14 cellular contexts compared by ENCODE assay signal in the genomic region with DNA sequence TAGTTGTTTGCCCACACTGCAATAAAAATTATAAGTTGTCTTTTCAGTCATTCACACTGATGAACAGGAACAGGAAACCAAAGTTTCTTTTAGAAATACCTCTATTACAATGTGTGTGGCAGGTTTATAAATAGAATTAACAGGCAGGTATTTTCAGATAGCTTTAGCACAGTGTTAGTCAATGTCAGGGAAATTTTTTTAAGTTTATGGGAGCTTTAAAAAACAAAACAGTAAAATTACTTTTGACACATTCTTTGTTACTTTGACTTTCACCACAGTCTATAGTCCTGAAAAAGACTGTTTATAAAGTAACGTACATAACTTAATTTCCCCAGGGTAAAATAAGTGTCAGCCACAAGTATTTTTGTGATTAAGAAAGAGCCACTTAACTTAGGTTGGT. TPM values are rescaled to one million over a fixed set of nuclear protein-coding genes. Genes with fewer than 3 reads are reported as not detected.
DNase-seq lines count a peak whose midpoint lies in the region; ATAC-seq lines count a peak whose summit lies in the region.
"Had no signal": no experiment of that assay in that cellular context is flagged by ENCODE, and none has a peak within 500 bp of the region (broad histone marks: within the 10 kb centered on the region; RNA-seq: fewer than 3 reads in every experiment).

No MANE protein-coding gene starts in this region.

- no peaks in the 10 kb centered on the region for H3K9me3 ChIP-seq in SJCRH30 (replicated peaks)

- DNase-seq in DMS 273 treated with DMSO at 0.1 percent for 48 hours (lab: John Stamatoyannopoulos, UW) (no peak), SJCRH30 (no peak), ureter (ENCODE audit: low spot score) (no peak)
- no peak for DNase-seq in effector CD4-positive, alpha-beta T cell
- DNase-seq: activated CD8-positive, alpha-beta T cell treated with anti-CD3 and anti-CD28 coated beads, Interleukin-2, amount 10 ng/mL, durations not matched to agents 7 days and 5 days; DND-41; foreskin fibroblast; kidney glomerular epithelial cell; nephron progenitor cell; T-cell had no signal

- H3K27me3 ChIP-seq in SJCRH30 = no peaks in the 10 kb centered on the region

- no peak overlapping the region for H3K4me3 ChIP-seq in SJCRH30

- H3K36me3 ChIP-seq in SJCRH30 = no peaks in the 10 kb centered on the region

- H3K27ac ChIP-seq in SJCRH30 = no peak overlapping the region

- ATAC-seq in GM18498 (IDR thresholded peaks at IDR 0.05; ENCODE audit: unreplicated experiment) (peak; percentile 93), GM19463 (IDR thresholded peaks at IDR 0.05; ENCODE audit: unreplicated experiment) (peak; percentile 58), HG02852 (IDR thresholded peaks at IDR 0.05; ENCODE audit: unreplicated experiment) (peak; percentile 77), HG03460 (IDR thresholded peaks at IDR 0.05; ENCODE audit: unreplicated experiment) (peak; percentile 83)
- ATAC-seq: activated CD8-positive, alpha-beta T cell treated with anti-CD3 and anti-CD28 coated beads, Interleukin-2, amount 10 ng/mL, durations not matched to agents 7 days and 5 days; T-cell had no signal

- H3K4me1 ChIP-seq in SJCRH30 = no peaks in the 10 kb centered on the region

RNA-seq across cellular contexts. Expression of gene SERPINI1, which starts 38.1 kb away (rescaled TPM):
- total RNA-seq in SJCRH30 (2014; rRNA removed; shearing (Covaris generic)) = 0.23 and 0.40 TPM in 2 replicates
- total RNA-seq in ureter = 2.8 TPM

RNA-seq across cellular contexts. Expression of gene PDCD10, which starts 38.9 kb away (rescaled TPM):
- 49.7 and 55.4 TPM in 2 replicates for total RNA-seq in SJCRH30 (2014; rRNA removed; shearing (Covaris generic))
- total RNA-seq in ureter = 55.4 TPM
